In genomic region chr18:58965291-58965929, GRCh38 we compare ENCODE assay signal across 14 cellular contexts.
DNase-seq lines count a peak whose midpoint lies in the region; ATAC-seq and TF ChIP-seq lines count a peak whose summit lies in the region.
"Had no signal": no experiment of that assay in that cellular context is flagged by ENCODE, and none has a peak within 500 bp of the region (broad histone marks: within the 10 kb centered on the region; RNA-seq: fewer than 3 reads in every experiment).

No MANE protein-coding gene starts in this region.

- no peak for TF ChIP-seq POLR2A in gastrocnemius medialis (IDR thresholded peaks at IDR 0.05)

- H3K9me3 Mint-ChIP-seq in activated T-cell treated with anti-CD3 and anti-CD28 coated beads, Interleukin-2, amount 50 U/mL, for 72 hours: no peaks in the 10 kb centered on the region
- H3K9me3 Mint-ChIP-seq in activated naive CD4-positive, alpha-beta T cell treated with anti-CD3 and anti-CD28 coated beads, Interleukin-2, amount 10 ng/mL, durations not matched to agents 7 days and 5 days: no peaks in the 10 kb centered on the region
- H3K9me3 Mint-ChIP-seq: CD4-positive, alpha-beta T cell had no signal

- H3K27me3 Mint-ChIP-seq in activated T-cell treated with anti-CD3 and anti-CD28 coated beads, Interleukin-2, amount 50 U/mL, for 72 hours (ENCODE audit: low read depth): peaks cover 16% of the 10 kb centered on the region
- peaks cover 8% of the 10 kb centered on the region for H3K27me3 Mint-ChIP-seq in activated naive CD4-positive, alpha-beta T cell treated with anti-CD3 and anti-CD28 coated beads, Interleukin-2, amount 10 ng/mL, durations not matched to agents 7 days and 5 days

- in situ Hi-C loops in gastrocnemius medialis (cut with MboI; ENCODE audit: low sequenced_read_pairs in 4 of 4) (no loop called here), GM13977 (cut with MboI; ENCODE audit: low pct_unique_long_range_greater_than_20kb, low sequenced_read_pairs, unreplicated experiment) (no loop called here)

- H3K9me3 ChIP-seq in Karpas-422 (ENCODE audit: low read length) (no peaks in the 10 kb centered on the region), gastrocnemius medialis (no peaks in the 10 kb centered on the region)
- H3K9me3 ChIP-seq: left lung had no signal

- H3K4me1 ChIP-seq in Karpas-422 (ENCODE audit: low read length): peaks cover 64% of the 10 kb centered on the region
- H3K4me1 ChIP-seq in gastrocnemius medialis: peaks cover 36 to 53% of the 10 kb centered on the region in 2 donors

- H2AFZ ChIP-seq in Karpas-422 (ENCODE audit: low read length): no peak overlapping the region
- H2AFZ ChIP-seq: GM23248 had no signal

- peak overlapping the region; percentile 36 for H3K4me3 ChIP-seq in GM12864 (ENCODE audit: low read depth, low read length)
- peak overlapping the region; percentile 40 for H3K4me3 ChIP-seq in Karpas-422 (ENCODE audit: low read length)
- peak overlapping the region in 1 of 59 donors; percentile 13 for H3K4me3 ChIP-seq in dorsolateral prefrontal cortex
- no peak overlapping the region for H3K4me3 ChIP-seq in gastrocnemius medialis
- H3K4me3 ChIP-seq: GM23248, left lung had no signal

- H3K4me1 Mint-ChIP-seq in activated T-cell treated with anti-CD3 and anti-CD28 coated beads, Interleukin-2, amount 50 U/mL, for 72 hours (ENCODE audit: low read depth): peaks cover 12% of the 10 kb centered on the region
- no peaks in the 10 kb centered on the region for H3K4me1 Mint-ChIP-seq in activated naive CD4-positive, alpha-beta T cell treated with anti-CD3 and anti-CD28 coated beads, Interleukin-2, amount 10 ng/mL, durations not matched to agents 7 days and 5 days

- peak overlapping the region; percentile 64 for H3K4me2 ChIP-seq in Karpas-422 (ENCODE audit: low read depth, low read length, poor library complexity, severe bottlenecking)

- CTCF ChIA-PET in activated naive CD4-positive, alpha-beta T cell treated with anti-CD3 and anti-CD28 coated beads, Interleukin-2, amount 10 ng/mL, durations not matched to agents 7 days and 5 days (lab: Charles Lee): no interaction called here

- no peaks in the 10 kb centered on the region for H3K36me3 ChIP-seq in Karpas-422 (ENCODE audit: insufficient read depth, low read length)
- no peaks in the 10 kb centered on the region for H3K36me3 ChIP-seq in gastrocnemius medialis

- H3K4me3 Mint-ChIP-seq in activated T-cell treated with anti-CD3 and anti-CD28 coated beads, Interleukin-2, amount 50 U/mL, for 72 hours: no peak overlapping the region
- H3K4me3 Mint-ChIP-seq in activated naive CD4-positive, alpha-beta T cell treated with anti-CD3 and anti-CD28 coated beads, Interleukin-2, amount 10 ng/mL, durations not matched to agents 7 days and 5 days: no peak overlapping the region
- H3K4me3 Mint-ChIP-seq: CD4-positive, alpha-beta T cell had no signal

- H3K27me3 ChIP-seq in Karpas-422 (ENCODE audit: low read length) (no peaks in the 10 kb centered on the region), dorsolateral prefrontal cortex (no peaks in the 10 kb centered on the region), gastrocnemius medialis (no peaks in the 10 kb centered on the region)
- H3K27me3 ChIP-seq: left lung had no signal

- DNase-seq in GM12864 (ENCODE audit: low read depth): no peak
- DNase-seq in Karpas-422: peak; percentile 52
- DNase-seq in dorsolateral prefrontal cortex: no peak
- no peak for DNase-seq in gastrocnemius medialis
- DNase-seq in GM13977 (ENCODE audit: low spot score): no peak
- no peak for DNase-seq in activated T-cell treated with anti-CD3 and anti-CD28 coated beads, Interleukin-2, amount 50 U/mL, for 72 hours
- DNase-seq in DMS 273 treated with DMSO at 0.1 percent for 48 hours (lab: John Stamatoyannopoulos, UW): no peak
- DNase-seq in activated naive CD4-positive, alpha-beta T cell treated with anti-CD3 and anti-CD28 coated beads, Interleukin-2, amount 10 ng/mL, durations not matched to agents 7 days and 5 days: no peak
- DNase-seq: CD4-positive, alpha-beta T cell; GM23248; left lung; NCI-H226; SHP77 treated with DMSO at 0.1 percent for 48 hours; stimulated activated naive CD4-positive, alpha-beta T cell treated with Interleukin-2 at 50 U/mL for 16 hours had no signal

- peak overlapping the region; percentile 58 for H3K9ac ChIP-seq in Karpas-422 (ENCODE audit: low read length)
- H3K9ac ChIP-seq: GM23248 had no signal

- no peak for TF ChIP-seq CTCF in GM12864 (IDR thresholded peaks at IDR 0.05; ENCODE audit: low read depth, low read length, missing control alignments)
- TF ChIP-seq CTCF in dorsolateral prefrontal cortex (IDR thresholded peaks at IDR 0.05 in 54 of 56, conservative IDR thresholded peaks at IDR 0.05 in 2 of 56; ENCODE audit: low read depth in 1 of 56, partially characterized antibody in 56 of 56): no peak
- no peak for TF ChIP-seq CTCF in gastrocnemius medialis (IDR thresholded peaks at IDR 0.05 in 4 of 5, conservative IDR thresholded peaks at IDR 0.05 in 1 of 5)
- TF ChIP-seq CTCF in GM13977 (IDR thresholded peaks at IDR 0.05; ENCODE audit: extremely low read depth, insufficient read depth, missing control alignments): no peak

- H3K27ac ChIP-seq in Karpas-422 (ENCODE audit: low read length): peak overlapping the region; percentile 97
- peak overlapping the region in 55 of 59 donors; percentile 5 to 91 (median 67) for H3K27ac ChIP-seq in dorsolateral prefrontal cortex
- peak overlapping the region; percentile 14 to 69 (median 16) for H3K27ac ChIP-seq in gastrocnemius medialis
- H3K27ac ChIP-seq: GM23248, left lung had no signal

- H3K9me2 ChIP-seq in Karpas-422 (replicated peaks; ENCODE audit: insufficient read depth, low read length): no peaks in the 10 kb centered on the region

- intact Hi-C loops in dorsolateral prefrontal cortex (cut with DNase I) (no loop called here), gastrocnemius medialis (cut with DNase I; ENCODE audit: low total_unique reads) (no loop called here)

- H3K36me3 Mint-ChIP-seq in activated T-cell treated with anti-CD3 and anti-CD28 coated beads, Interleukin-2, amount 50 U/mL, for 72 hours (ENCODE audit: insufficient read depth in 2 of 2): peaks cover 0 to 2% of the 10 kb centered on the region in 2 donors
- no peaks in the 10 kb centered on the region for H3K36me3 Mint-ChIP-seq in activated naive CD4-positive, alpha-beta T cell treated with anti-CD3 and anti-CD28 coated beads, Interleukin-2, amount 10 ng/mL, durations not matched to agents 7 days and 5 days

- ATAC-seq in gastrocnemius medialis: no peak
- ATAC-seq in activated T-cell treated with anti-CD3 and anti-CD28 coated beads, Interleukin-2, amount 50 U/mL, for 72 hours (replicated peaks in 1 of 2): no peak
- ATAC-seq: left lung had no signal

- peaks cover 14% of the 10 kb centered on the region for H3K79me2 ChIP-seq in Karpas-422 (ENCODE audit: low read length)

- H4K20me1 ChIP-seq in Karpas-422 (ENCODE audit: insufficient read depth, low read depth, low read length): no peaks in the 10 kb centered on the region

- H3K27ac Mint-ChIP-seq in activated T-cell treated with anti-CD3 and anti-CD28 coated beads, Interleukin-2, amount 50 U/mL, for 72 hours: no peak overlapping the region
- no peak overlapping the region for H3K27ac Mint-ChIP-seq in activated naive CD4-positive, alpha-beta T cell treated with anti-CD3 and anti-CD28 coated beads, Interleukin-2, amount 10 ng/mL, durations not matched to agents 7 days and 5 days
- H3K27ac Mint-ChIP-seq: CD4-positive, alpha-beta T cell had no signal

Comparison
In these comparisons a context has a peak if more than half of its experiments do, and no peak if none do; other contexts are left out.
1. H3K4me3 ChIP-seq: peak in GM12864 (single experiment) and Karpas-422 (single experiment); none in gastrocnemius medialis (0 of 4).
2. H3K27ac ChIP-seq: peak in every context shown above with its lines; median percentile 97 in Karpas-422; 67 in dorsolateral prefrontal cortex; 16 in gastrocnemius medialis.